ENCODE assay signal across 28 cellular contexts in genomic region chr12:85656561-85656960, GRCh38.
"Had no signal": no experiment of that assay in that cellular context is flagged by ENCODE, and none has a peak within 500 bp of the region (broad histone marks: within the 10 kb centered on the region; RNA-seq: fewer than 3 reads in every experiment).

No MANE protein-coding gene starts in this region.

- H3K27ac ChIP-seq: neutrophil, parathyroid adenoma, psoas muscle, skin epidermis, spleen, suprapubic skin, testis, tibial artery, transverse colon, upper lobe of right lung, uterus had no signal

- ATAC-seq: naive thymus-derived CD4-positive, alpha-beta T cell; natural killer cell; psoas muscle; right cardiac atrium; sciatic nerve; stimulated activated memory B cell treated with anti-CD40 and anti-IgM and Interleukin-4, amounts not matched to agents 10 μg/mL and 1 μg/mL and 100 μg/mL, for 72 hours; stimulated activated naive CD8-positive, alpha-beta T cell treated with anti-CD3 and anti-CD28 coated beads, Interleukin-15, amount 100 ng/mL, for 72 hours; stimulated activated naive CD8-positive, alpha-beta T cell treated with anti-CD3 and anti-CD28 coated beads, Interleukin-15, Interleukin-2, amounts not matched to agents 100 U/mL and 50 U/mL, for 24 hours; upper lobe of right lung had no signal

- H3K4me2 ChIP-seq: smooth muscle cell had no signal

- H3K4me3 ChIP-seq: psoas muscle, skin epidermis, smooth muscle cell, spleen, suprapubic skin, testis, tibial artery, transverse colon, upper lobe of right lung, uterus had no signal

- H3K9me3 ChIP-seq: neutrophil, psoas muscle, suprapubic skin, testis, transverse colon, upper lobe of right lung, uterus had no signal

- H3K36me3 ChIP-seq: neutrophil, spleen, suprapubic skin, tibial artery, transverse colon, upper lobe of right lung, uterus had no signal

- H3K27me3 ChIP-seq: neutrophil, spleen, suprapubic skin, testis, tibial artery, transverse colon, upper lobe of right lung, uterus had no signal

- H3K4me1 ChIP-seq: parathyroid adenoma, psoas muscle, spleen, suprapubic skin, testis, tibial artery, transverse colon, upper lobe of right lung, uterus had no signal

- H3K9ac ChIP-seq: parathyroid adenoma had no signal

- H2AFZ ChIP-seq: parathyroid adenoma had no signal

- DNase-seq: naive thymus-derived CD4-positive, alpha-beta T cell; natural killer cell; nucleus accumbens; posterior cingulate gyrus; psoas muscle; right cardiac atrium; spleen; stimulated activated CD4-positive, alpha-beta T cell treated with anti-CD3 and anti-CD28 coated beads, Interleukin-12 subunit alpha, Interleukin-12 subunit beta, amount 100 ng/mL, for 4 hours; stimulated activated CD4-positive, alpha-beta T cell treated with anti-CD3 and anti-CD28 coated beads, Interleukin-1b, Interleukin-23, amount 100 ng/mL, for 48 hours; stimulated activated CD4-positive, alpha-beta T cell treated with anti-CD3 and anti-CD28 coated beads, Interleukin-4, amount 100 ng/mL, for 1 hour; stimulated activated CD4-positive, alpha-beta T cell treated with anti-CD3 and anti-CD28 coated beads, Interleukin-4, amount 100 ng/mL, for 4 hours; stimulated activated CD8-positive, alpha-beta memory T cell treated with anti-CD3 and anti-CD28 coated beads, Interleukin-4, amount 100 ng/mL, for 48 hours; stimulated activated naive CD4-positive, alpha-beta T cell; stimulated activated naive CD8-positive, alpha-beta T cell treated with anti-CD3 and anti-CD28 coated beads, Interleukin-15, amount 100 ng/mL, for 72 hours; stimulated activated naive CD8-positive, alpha-beta T cell treated with anti-CD3 and anti-CD28 coated beads, Interleukin-15, Interleukin-2, amounts not matched to agents 100 U/mL and 50 U/mL, for 24 hours; substantia nigra; testis; tibial artery; transverse colon; upper lobe of right lung; uterus had no signal
